In genomic region chr20:61710108-61710507, GRCh38 we compare ENCODE assay signal across 25 cellular contexts.
"Had no signal": no experiment of that assay in that cellular context is flagged by ENCODE, and none has a peak within 500 bp of the region (broad histone marks: within the 10 kb centered on the region; RNA-seq: fewer than 3 reads in every experiment).

No MANE protein-coding gene starts in this region.

- FAIRE-seq: colon, endothelial cell of umbilical vein, frontal cortex, kidney had no signal

- DNase-seq: dermis blood vessel endothelial cell; dorsolateral prefrontal cortex; effector CD4-positive, alpha-beta T cell; effector memory CD4-positive, alpha-beta T cell; foreskin keratinocyte; heart left ventricle; hypothalamus; immature natural killer cell; islet precursor cell; kidney; kidney glomerular epithelial cell; left colon; left ventricle myocardium inferior; lower lobe of right lung; mesenchymal stem cell; mucosa of descending colon; naive B cell had no signal

- H3K27me3 ChIP-seq: foreskin keratinocyte, hepatocyte had no signal

- H3K4me1 ChIP-seq: esophagus muscularis mucosa, foreskin keratinocyte, gastroesophageal sphincter, heart left ventricle, left ventricle myocardium inferior, lower lobe of right lung had no signal

- ATAC-seq: foreskin keratinocyte, gastroesophageal sphincter, heart left ventricle, left colon, left lobe of liver, lower lobe of right lung, mucosa of descending colon had no signal

- H3K9me3 ChIP-seq: esophagus muscularis mucosa, gastroesophageal sphincter, heart left ventricle, left ventricle myocardium inferior, lower lobe of right lung, mucosa of descending colon had no signal

- H3K27ac ChIP-seq: coronary artery, dorsolateral prefrontal cortex, esophagus muscularis mucosa, foreskin keratinocyte, gastroesophageal sphincter, heart left ventricle, hepatocyte, left ventricle myocardium inferior, lower lobe of right lung had no signal

- H3K79me2 ChIP-seq: hepatocyte had no signal

- H3K4me2 ChIP-seq: hepatocyte had no signal

- H2AFZ ChIP-seq: hepatocyte had no signal

- H3K4me3 ChIP-seq: coronary artery, dorsolateral prefrontal cortex, esophagus muscularis mucosa, gastroesophageal sphincter, heart left ventricle, hepatocyte, left ventricle myocardium inferior, lower lobe of right lung, mucosa of descending colon had no signal

- H3K36me3 ChIP-seq: esophagus muscularis mucosa, gastroesophageal sphincter, heart left ventricle, left ventricle myocardium inferior, lower lobe of right lung had no signal
